8 cellular contexts compared by ENCODE assay signal in the genomic region with DNA sequence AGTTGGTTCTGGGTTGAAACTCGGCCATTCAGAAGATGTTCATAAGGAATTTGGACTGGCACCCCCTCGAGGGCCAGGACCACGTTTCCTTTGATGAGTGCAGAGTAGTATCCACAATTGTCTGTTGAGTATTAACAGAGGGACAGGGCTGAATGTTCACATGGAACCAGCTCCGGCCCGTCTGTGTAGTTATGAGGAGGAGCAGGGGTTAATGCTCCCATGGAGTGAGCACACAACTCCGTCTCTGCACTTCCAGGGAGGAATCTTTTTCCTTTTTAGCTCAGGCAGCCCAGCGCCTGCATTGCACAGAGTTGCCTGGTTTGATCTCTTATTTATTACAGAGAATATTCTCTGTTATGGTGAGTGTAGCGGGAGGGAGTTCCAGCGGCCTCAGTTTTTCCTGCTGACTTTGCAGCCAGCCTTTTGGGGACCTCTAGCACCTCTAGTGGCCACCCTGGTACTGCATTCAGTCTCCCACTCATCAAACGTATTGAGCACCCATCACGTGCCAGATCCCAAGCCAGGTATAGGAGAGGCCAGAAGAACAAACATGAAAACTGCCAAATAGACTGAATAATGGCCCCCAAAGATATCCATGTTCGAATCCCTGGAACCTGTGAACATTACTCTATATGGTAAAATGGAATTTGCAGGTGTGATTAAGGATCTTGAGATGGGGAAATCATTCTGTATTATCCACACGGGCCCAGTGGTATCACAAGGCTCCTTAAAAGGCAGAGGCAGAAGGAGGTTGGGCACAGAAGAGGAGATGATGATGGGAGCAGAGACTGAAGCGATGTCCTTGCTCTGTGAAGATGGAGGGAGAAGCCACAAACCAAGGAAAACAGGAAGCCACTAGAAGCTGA.
DNase-seq lines count a peak whose midpoint lies in the region; ATAC-seq and TF ChIP-seq lines count a peak whose summit lies in the region.

No MANE protein-coding gene starts in this region.

- H3K27ac Mint-ChIP-seq in CD4-positive, CD25-positive, alpha-beta regulatory T cell, result peak overlapping the region in 1 of 3 donors; percentile 38
- H3K27ac Mint-ChIP-seq in activated T-helper 1 cell treated with anti-CD3 and anti-CD28 coated beads, Interleukin-12 subunit alpha, Interleukin-12 subunit beta, Interleukin-2, Interleukin-4 antibody, amounts not matched to agents 30 ng/mL and 10 ng/mL and 1 ng/mL, durations not matched to agents 14 hours and 24 hours and 36 hours, result no peak overlapping the region

- H3K27ac ChIP-seq in CD4-positive, CD25-positive, alpha-beta regulatory T cell (ENCODE audit: insufficient read depth, low read length, poor library complexity, severe bottlenecking), result no peak overlapping the region
- H3K27ac ChIP-seq in PC-3 (ENCODE audit: low read length) (no peak overlapping the region), testis (no peak overlapping the region)

- no peaks in the 10 kb centered on the region for H4K20me1 ChIP-seq in PC-3 (ENCODE audit: low read length)

- no peak overlapping the region for H2AFZ ChIP-seq in PC-3 (ENCODE audit: low read length)

- no peak overlapping the region for H3K4me3 Mint-ChIP-seq in CD4-positive, CD25-positive, alpha-beta regulatory T cell
- H3K4me3 Mint-ChIP-seq in activated T-helper 1 cell treated with anti-CD3 and anti-CD28 coated beads, Interleukin-12 subunit alpha, Interleukin-12 subunit beta, Interleukin-2, Interleukin-4 antibody, amounts not matched to agents 30 ng/mL and 10 ng/mL and 1 ng/mL, durations not matched to agents 14 hours and 24 hours and 36 hours, result no peak overlapping the region

- H3K4me1 ChIP-seq in CD4-positive, CD25-positive, alpha-beta regulatory T cell (ENCODE audit: control insufficient read depth, insufficient read depth, low read length, poor library complexity, severe bottlenecking), result no peaks in the 10 kb centered on the region
- no peaks in the 10 kb centered on the region for H3K4me1 ChIP-seq in PC-3 (ENCODE audit: insufficient read depth, low read length)
- H3K4me1 ChIP-seq in testis, result no peaks in the 10 kb centered on the region

- intact Hi-C loops in PC-3 (cut with micrococcal nuclease) (no loop called here), testis (cut with DNase I; ENCODE audit: low total_unique reads) (no loop called here)
- intact Hi-C loops in activated T-helper 1 cell treated with anti-CD3 and anti-CD28 coated beads, Interleukin-12 subunit alpha, Interleukin-12 subunit beta, Interleukin-2, Interleukin-4 antibody, amounts not matched to agents 30 ng/mL and 10 ng/mL and 1 ng/mL, durations not matched to agents 14 hours and 24 hours and 36 hours (cut with micrococcal nuclease), result no loop called here

- H3K36me3 ChIP-seq in CD4-positive, CD25-positive, alpha-beta regulatory T cell (ENCODE audit: control insufficient read depth, insufficient read depth, low read length), result no peaks in the 10 kb centered on the region
- H3K36me3 ChIP-seq in PC-3 (ENCODE audit: low read depth, low read length) (no peaks in the 10 kb centered on the region), testis (ENCODE audit: low read depth, missing control alignments) (no peaks in the 10 kb centered on the region)

- no peaks in the 10 kb centered on the region for H3F3A ChIP-seq in PC-3 (ENCODE audit: low read length, unreplicated experiment)

- ATAC-seq in CD4-positive, CD25-positive, alpha-beta regulatory T cell (ENCODE audit: low read depth in 2 of 2), result peak; percentile 48 to 50
- ATAC-seq in PC-3 (peak; percentile 67), HG02973 (IDR thresholded peaks at IDR 0.05; ENCODE audit: unreplicated experiment) (no peak)

- peaks cover 11% of the 10 kb centered on the region for H3K27me3 ChIP-seq in CD4-positive, CD25-positive, alpha-beta regulatory T cell (ENCODE audit: control insufficient read depth, insufficient read depth, low read length)
- H3K27me3 ChIP-seq in PC-3 (ENCODE audit: low read length) (peaks cover 66% of the 10 kb centered on the region), testis (no peaks in the 10 kb centered on the region)

- no peaks in the 10 kb centered on the region for H3K79me2 ChIP-seq in PC-3 (ENCODE audit: low read length)

- H3K27me3 Mint-ChIP-seq in CD4-positive, CD25-positive, alpha-beta regulatory T cell, result peaks cover 33% of the 10 kb centered on the region
- peaks cover 6% of the 10 kb centered on the region for H3K27me3 Mint-ChIP-seq in activated T-helper 1 cell treated with anti-CD3 and anti-CD28 coated beads, Interleukin-12 subunit alpha, Interleukin-12 subunit beta, Interleukin-2, Interleukin-4 antibody, amounts not matched to agents 30 ng/mL and 10 ng/mL and 1 ng/mL, durations not matched to agents 14 hours and 24 hours and 36 hours (ENCODE audit: insufficient read depth)

- H3K9me2 ChIP-seq in PC-3 (replicated peaks; ENCODE audit: low read length), result no peaks in the 10 kb centered on the region

- H3K4me1 Mint-ChIP-seq in CD4-positive, CD25-positive, alpha-beta regulatory T cell, result no peaks in the 10 kb centered on the region
- H3K4me1 Mint-ChIP-seq in activated T-helper 1 cell treated with anti-CD3 and anti-CD28 coated beads, Interleukin-12 subunit alpha, Interleukin-12 subunit beta, Interleukin-2, Interleukin-4 antibody, amounts not matched to agents 30 ng/mL and 10 ng/mL and 1 ng/mL, durations not matched to agents 14 hours and 24 hours and 36 hours (ENCODE audit: low read depth), result peaks cover 7% of the 10 kb centered on the region

- H3K4me2 ChIP-seq in PC-3 (ENCODE audit: low read length), result no peak overlapping the region

- H3K9me3 Mint-ChIP-seq in CD4-positive, CD25-positive, alpha-beta regulatory T cell, result peaks cover 0 to 3% (median 0%) of the 10 kb centered on the region in 7 donors
- H3K9me3 Mint-ChIP-seq in activated T-helper 1 cell treated with anti-CD3 and anti-CD28 coated beads, Interleukin-12 subunit alpha, Interleukin-12 subunit beta, Interleukin-2, Interleukin-4 antibody, amounts not matched to agents 30 ng/mL and 10 ng/mL and 1 ng/mL, durations not matched to agents 14 hours and 24 hours and 36 hours, result no peaks in the 10 kb centered on the region

- TF ChIP-seq CTCF in PC-3 (conservative IDR thresholded peaks at IDR 0.05; ENCODE audit: low read depth, low read length) (peak; percentile 87), fibroblast of villous mesenchyme (IDR thresholded peaks at IDR 0.05; ENCODE audit: insufficient read depth, low read depth, low read length) (peak; percentile 97), testis (IDR thresholded peaks at IDR 0.05) (peak; percentile 60 to 88 (median 65))

- no peaks in the 10 kb centered on the region for H3K36me3 Mint-ChIP-seq in CD4-positive, CD25-positive, alpha-beta regulatory T cell
- H3K36me3 Mint-ChIP-seq in activated T-helper 1 cell treated with anti-CD3 and anti-CD28 coated beads, Interleukin-12 subunit alpha, Interleukin-12 subunit beta, Interleukin-2, Interleukin-4 antibody, amounts not matched to agents 30 ng/mL and 10 ng/mL and 1 ng/mL, durations not matched to agents 14 hours and 24 hours and 36 hours (ENCODE audit: low read depth), result no peaks in the 10 kb centered on the region

- no peak overlapping the region for H3K9ac ChIP-seq in PC-3 (ENCODE audit: low read length)

- H3K4me3 ChIP-seq in CD4-positive, CD25-positive, alpha-beta regulatory T cell (ENCODE audit: low read depth, low read length), result no peak overlapping the region
- H3K4me3 ChIP-seq in PC-3 (ENCODE audit: low read length) (no peak overlapping the region), fibroblast of villous mesenchyme (ENCODE audit: low read depth, low read length) (no peak overlapping the region), testis (no peak overlapping the region)

- H3K9me3 ChIP-seq in CD4-positive, CD25-positive, alpha-beta regulatory T cell (ENCODE audit: control insufficient read depth in 2 of 2, low read length in 2 of 2), result no peaks in the 10 kb centered on the region
- H3K9me3 ChIP-seq in PC-3 (ENCODE audit: low read length) (no peaks in the 10 kb centered on the region), testis (no peaks in the 10 kb centered on the region)

- CTCF ChIA-PET in PC-3 (lab: Charles Lee), result no interaction called here

- no TSS peak for BruUV-seq in PC-3 (replicated peaks; lab: Mats Ljungman, UMichigan)

- DNase-seq in CD4-positive, CD25-positive, alpha-beta regulatory T cell, result peak in 2 of 3 donors; percentile 10 to 45
- DNase-seq in HS-5 (ENCODE audit: low read depth) (peak; percentile 6), PC-3 (peak; percentile 68), fibroblast of villous mesenchyme (ENCODE audit: low read depth) (peak; percentile 40), nucleus accumbens (lab: John Stamatoyannopoulos, UW) (peak in 44 of 56 donors; percentile 4 to 82 (median 42)), testis (peak; percentile 80)
- peak; percentile 31 for DNase-seq in activated T-helper 1 cell treated with anti-CD3 and anti-CD28 coated beads, Interleukin-12 subunit alpha, Interleukin-12 subunit beta, Interleukin-2, Interleukin-4 antibody, amounts not matched to agents 30 ng/mL and 10 ng/mL and 1 ng/mL, durations not matched to agents 14 hours and 24 hours and 36 hours (ENCODE audit: low spot score)

- WGBS in testis, 2 donors, result 41 to 45% methylated on average over 14 of the region's 14 CpGs

- POLR2A ChIA-PET in PC-3 (lab: Charles Lee; ENCODE audit: unreplicated experiment), result no interaction called here

- no peak for TF ChIP-seq POLR2A in testis (IDR thresholded peaks at IDR 0.05)

Comparison
In these comparisons a context has a peak if more than half of its experiments do, and no peak if none do; other contexts are left out.
1. DNase-seq: peak in every context shown above with its lines; median percentile 80 in testis; 68 in PC-3; 42 in nucleus accumbens; 40 in fibroblast of villous mesenchyme; 31 in activated T-helper 1 cell treated with anti-CD3 and anti-CD28 coated beads, Interleukin-12 subunit alpha, Interleukin-12 subunit beta, Interleukin-2, Interleukin-4 antibody, amounts not matched to agents 30 ng/mL and 10 ng/mL and 1 ng/mL, durations not matched to agents 14 hours and 24 hours and 36 hours; 28 in CD4-positive, CD25-positive, alpha-beta regulatory T cell; 6 in HS-5.